In genomic region chr17:59565171-59565958, GRCh38 we compare ENCODE assay signal across 8 cellular contexts. TPM values are rescaled to one million over a fixed set of nuclear protein-coding genes. Genes with fewer than 3 reads are reported as not detected.
A peak's percentile ranks its signal among the peaks of the same experiment; 100 is the strongest.
DNase-seq lines count a peak whose midpoint lies in the region; ATAC-seq and TF ChIP-seq lines count a peak whose summit lies in the region.

DHX40 (plus strand) TSS chr17:59565610; CDS start chr17:59565672, 62 bp downstream.

- H3K36me3 ChIP-seq in left ventricle myocardium inferior (peaks cover 6% of the 10 kb centered on the region), upper lobe of right lung (peaks cover under 1% of the 10 kb centered on the region)

- no peaks in the 10 kb centered on the region for H3K27me3 ChIP-seq in left ventricle myocardium inferior (ENCODE audit: low read depth)
- no peaks in the 10 kb centered on the region for H3K27me3 ChIP-seq in upper lobe of right lung

- intact Hi-C loops in left ventricle myocardium inferior (cut with micrococcal nuclease) (no loop called here), upper lobe of right lung (cut with DNase I) (no loop called here)

- peaks cover 9% of the 10 kb centered on the region for H3K36me3 Mint-ChIP-seq in T-helper 1 cell treated with Interleukin-12 subunit alpha and Interleukin-12 subunit beta and Interleukin-4 antibody, amounts not matched to agents 30 μg/mL and 1 μg/mL, for 36 hours (ENCODE audit: low read depth)
- H3K36me3 Mint-ChIP-seq in progenitor cell of endocrine pancreas (ENCODE audit: insufficient read depth), result peaks cover 1% of the 10 kb centered on the region

- H3K27ac ChIP-seq in left ventricle myocardium inferior (replicated peaks) (peak within 1 kb of the TSS; percentile 82), upper lobe of right lung (peak within 1 kb of the TSS; percentile 81)

- peak; percentile 97 for DNase-seq in GM12865 (ENCODE audit: low read depth)
- DNase-seq in NCI-H1694 treated with DMSO at 0.1 percent for 48 hours (lab: John Stamatoyannopoulos, UW), result peak; percentile 81
- DNase-seq in amniotic stem cell (lab: John Stamatoyannopoulos, UW), result peak; percentile 90
- peak; percentile 94 for DNase-seq in left ventricle myocardium inferior
- peak; percentile 85 for DNase-seq in progenitor cell of endocrine pancreas (ENCODE audit: low spot score, unreplicated experiment)
- DNase-seq in upper lobe of right lung, result peak; percentile 96

- H3K4me1 ChIP-seq in left ventricle myocardium inferior (peaks cover 19% of the 10 kb centered on the region), upper lobe of right lung (peaks cover 9% of the 10 kb centered on the region)

- peaks cover 24% of the 10 kb centered on the region for H3K4me1 Mint-ChIP-seq in T-helper 1 cell treated with Interleukin-12 subunit alpha and Interleukin-12 subunit beta and Interleukin-4 antibody, amounts not matched to agents 30 μg/mL and 1 μg/mL, for 36 hours (ENCODE audit: low read depth)
- peaks cover 9% of the 10 kb centered on the region for H3K4me1 Mint-ChIP-seq in progenitor cell of endocrine pancreas (ENCODE audit: low read depth)

- no peaks in the 10 kb centered on the region for H3K9me3 ChIP-seq in left ventricle myocardium inferior (replicated peaks)
- H3K9me3 ChIP-seq in upper lobe of right lung, result no peaks in the 10 kb centered on the region

- H3K4me3 Mint-ChIP-seq in T-helper 1 cell treated with Interleukin-12 subunit alpha and Interleukin-12 subunit beta and Interleukin-4 antibody, amounts not matched to agents 30 μg/mL and 1 μg/mL, for 36 hours, result peak within 1 kb of the TSS; percentile 100
- peak within 1 kb of the TSS; percentile 100 for H3K4me3 Mint-ChIP-seq in progenitor cell of endocrine pancreas (ENCODE audit: low read depth)

- TF ChIP-seq CTCF in GM12865 (IDR thresholded peaks at IDR 0.05; ENCODE audit: insufficient read depth, low read depth, low read length, missing control alignments) (no peak), left ventricle myocardium inferior (IDR thresholded peaks at IDR 0.05; ENCODE audit: borderline replicate concordance) (no peak), progenitor cell of endocrine pancreas (IDR thresholded peaks at IDR 0.05; ENCODE audit: unreplicated experiment) (no peak), upper lobe of right lung (IDR thresholded peaks at IDR 0.05) (no peak)

- no peaks in the 10 kb centered on the region for H3K27me3 Mint-ChIP-seq in T-helper 1 cell treated with Interleukin-12 subunit alpha and Interleukin-12 subunit beta and Interleukin-4 antibody, amounts not matched to agents 30 μg/mL and 1 μg/mL, for 36 hours (ENCODE audit: low read depth)
- H3K27me3 Mint-ChIP-seq in progenitor cell of endocrine pancreas, result no peaks in the 10 kb centered on the region

- peak; percentile 79 for ATAC-seq in HG02852 (IDR thresholded peaks at IDR 0.05; ENCODE audit: unreplicated experiment)
- peak; percentile 98 for ATAC-seq in upper lobe of right lung

- H3K9me3 Mint-ChIP-seq in T-helper 1 cell treated with Interleukin-12 subunit alpha and Interleukin-12 subunit beta and Interleukin-4 antibody, amounts not matched to agents 30 μg/mL and 1 μg/mL, for 36 hours, result peaks cover 7% of the 10 kb centered on the region
- H3K9me3 Mint-ChIP-seq in progenitor cell of endocrine pancreas (ENCODE audit: low read depth), result peaks cover 4% of the 10 kb centered on the region

- H3K4me3 ChIP-seq in GM12865 (ENCODE audit: low read depth, low read length) (peak within 1 kb of the TSS; percentile 84), left ventricle myocardium inferior (peak within 1 kb of the TSS; percentile 88), upper lobe of right lung (peak within 1 kb of the TSS; percentile 97)

- peak within 1 kb of the TSS; percentile 99 for H3K27ac Mint-ChIP-seq in T-helper 1 cell treated with Interleukin-12 subunit alpha and Interleukin-12 subunit beta and Interleukin-4 antibody, amounts not matched to agents 30 μg/mL and 1 μg/mL, for 36 hours
- peak within 1 kb of the TSS; percentile 100 for H3K27ac Mint-ChIP-seq in progenitor cell of endocrine pancreas

RNA-seq across cellular contexts. Expression of gene DHX40, which starts in this region (rescaled TPM):
- 17.0 TPM for total RNA-seq in left ventricle myocardium inferior
- 67.9 and 69.7 TPM in 2 replicates for total RNA-seq in progenitor cell of endocrine pancreas
- total RNA-seq in upper lobe of right lung, result 25.0 TPM

Comparison
In these comparisons a context has a peak if more than half of its experiments do, and no peak if none do; other contexts are left out.
1. Peak in every context shown above with its lines: DNase-seq, ATAC-seq, H3K4me3 ChIP-seq and H3K27ac ChIP-seq.